ENCODE assay signal across 18 cellular contexts in genomic region chr12:130465046-130465445, GRCh38.
DNase-seq lines count a peak whose midpoint lies in the region; ATAC-seq and TF ChIP-seq lines count a peak whose summit lies in the region.
"Had no signal": no experiment of that assay in that cellular context is flagged by ENCODE, and none has a peak within 500 bp of the region (broad histone marks: within the 10 kb centered on the region; RNA-seq: fewer than 3 reads in every experiment).

No MANE protein-coding gene starts in this region.

- H2BK120ac ChIP-seq in mesendoderm (ENCODE audit: low read depth, low read length), result no peak overlapping the region

- no peak overlapping the region for H3K27ac Mint-ChIP-seq in chondrocyte (ENCODE audit: unreplicated experiment)
- H3K27ac Mint-ChIP-seq: CD4-positive, alpha-beta T cell; CD8-positive, alpha-beta T cell had no signal

- peak overlapping the region; percentile 54 for H2BK5ac ChIP-seq in mesendoderm (ENCODE audit: low read length)

- H3K27me3 ChIP-seq in BLaER1 treated with 17β-estradiol and CSF1 and Interleukin-3, amounts not matched to agents 10 nM and 100 nM, result no peaks in the 10 kb centered on the region
- H3K27me3 ChIP-seq in mesendoderm (ENCODE audit: insufficient read depth, low read length, poor library complexity) (no peaks in the 10 kb centered on the region), parathyroid adenoma (ENCODE audit: control insufficient read depth, insufficient read depth, low read length) (no peaks in the 10 kb centered on the region)
- H3K27me3 ChIP-seq: BE2C, BLaER1 had no signal

- no peaks in the 10 kb centered on the region for H3K36me3 Mint-ChIP-seq in chondrocyte (ENCODE audit: low read depth)
- H3K36me3 Mint-ChIP-seq: CD8-positive, alpha-beta T cell had no signal

- ATAC-seq in GM18519 (IDR thresholded peaks at IDR 0.05; ENCODE audit: low FRiP score, unreplicated experiment), result no peak
- ATAC-seq: CD8-positive, alpha-beta T cell had no signal

- H3K4me3 ChIP-seq in BLaER1 treated with 17β-estradiol and CSF1 and Interleukin-3, amounts not matched to agents 10 nM and 100 nM, result no peak overlapping the region
- H3K4me3 ChIP-seq in mesendoderm (ENCODE audit: low read length) (no peak overlapping the region), parathyroid adenoma (ENCODE audit: low read depth, low read length) (no peak overlapping the region)
- H3K4me3 ChIP-seq: BLaER1 had no signal

- no peak overlapping the region for H3K4me3 Mint-ChIP-seq in chondrocyte (ENCODE audit: unreplicated experiment)
- H3K4me3 Mint-ChIP-seq: CD4-positive, alpha-beta T cell; CD8-positive, alpha-beta T cell had no signal

- H3K27ac ChIP-seq in BLaER1 treated with 17β-estradiol and CSF1 and Interleukin-3, amounts not matched to agents 10 nM and 100 nM, result no peak overlapping the region
- no peak overlapping the region for H3K27ac ChIP-seq in mesendoderm (ENCODE audit: low read depth, low read length)
- H3K27ac ChIP-seq in parathyroid adenoma, result peak overlapping the region; percentile 73
- H3K27ac ChIP-seq: BLaER1, C4-2B had no signal

- H3K4me1 Mint-ChIP-seq in chondrocyte (ENCODE audit: low read depth), result no peaks in the 10 kb centered on the region

- DNase-seq in chondrocyte (ENCODE audit: low spot score) (peak; percentile 74), mesendoderm (no peak), germinal center (ENCODE audit: low spot score) (no peak)
- no peak for DNase-seq in stimulated activated naive CD4-positive, alpha-beta T cell (lab: John Stamatoyannopoulos, UW)
- DNase-seq: 8988T; ACHN; BE2C; Caco-2; Calu3; CD4-positive, alpha-beta T cell; CD8-positive, alpha-beta T cell; DMS79 treated with DMSO at 0.1 percent for 48 hours; GF-D8 had no signal

- H3K9me3 ChIP-seq in BLaER1 treated with 17β-estradiol and CSF1 and Interleukin-3, amounts not matched to agents 10 nM and 100 nM (replicated peaks in 1 of 11), result peaks cover 8 to 21% (median 15%) of the 10 kb centered on the region in 11 experiments
- no peaks in the 10 kb centered on the region for H3K9me3 ChIP-seq in parathyroid adenoma (ENCODE audit: control insufficient read depth, low read length)
- H3K9me3 ChIP-seq: BE2C, Caco-2 had no signal

- H4K8ac ChIP-seq in mesendoderm (ENCODE audit: low read depth, low read length), result no peak overlapping the region

- H3K9me3 Mint-ChIP-seq in chondrocyte (ENCODE audit: low read depth), result peaks cover 14% of the 10 kb centered on the region

- H3K4me2 ChIP-seq in BLaER1 treated with 17β-estradiol and CSF1 and Interleukin-3, amounts not matched to agents 10 nM and 100 nM, result peak overlapping the region in 8 of 11 experiments; percentile 25 to 49 (median 36); a peak in 10 of 22 replicates
- H3K4me2 ChIP-seq in mesendoderm (ENCODE audit: low read length) (no peak overlapping the region), parathyroid adenoma (ENCODE audit: low read length) (no peak overlapping the region)

- no peak overlapping the region for H4K5ac ChIP-seq in mesendoderm (ENCODE audit: low read length)

- TF ChIP-seq CTCF in chondrocyte (IDR thresholded peaks at IDR 0.05) (no peak), parathyroid adenoma (IDR thresholded peaks at IDR 0.05) (no peak)

- no CpG with 5 or more reads among the region's 15 CpGs for WGBS in mesendoderm (ENCODE audit: extremely low coverage, insufficient coverage, low lambda C conversion rate)

- H3K23ac ChIP-seq in mesendoderm (ENCODE audit: low read length), result no peak overlapping the region

- peak overlapping the region; percentile 25 for H3K56ac ChIP-seq in mesendoderm (ENCODE audit: low read length)

- peaks cover 0 to 15% (median 0%) of the 10 kb centered on the region in 11 experiments; a peak in 4 of 22 replicates for H4K20me1 ChIP-seq in BLaER1 treated with 17β-estradiol and CSF1 and Interleukin-3, amounts not matched to agents 10 nM and 100 nM
- H4K20me1 ChIP-seq: BLaER1 had no signal

- H3K36me3 ChIP-seq in BLaER1 treated with 17β-estradiol and CSF1 and Interleukin-3, amounts not matched to agents 10 nM and 100 nM, result no peaks in the 10 kb centered on the region
- H3K36me3 ChIP-seq in mesendoderm (ENCODE audit: control insufficient read depth, insufficient read depth, low read length) (no peaks in the 10 kb centered on the region), parathyroid adenoma (ENCODE audit: control insufficient read depth, insufficient read depth, low read length) (no peaks in the 10 kb centered on the region)
- H3K36me3 ChIP-seq: BLaER1 had no signal

- no peak overlapping the region for H2BK15ac ChIP-seq in mesendoderm (replicated peaks; ENCODE audit: low read depth)

- no peaks in the 10 kb centered on the region for H3K27me3 Mint-ChIP-seq in chondrocyte (ENCODE audit: low read depth)
- H3K27me3 Mint-ChIP-seq: CD4-positive, alpha-beta T cell had no signal

- no peaks in the 10 kb centered on the region for H3K79me1 ChIP-seq in mesendoderm (ENCODE audit: low read length)

- H3K4me1 ChIP-seq in BLaER1 treated with 17β-estradiol and CSF1 and Interleukin-3, amounts not matched to agents 10 nM and 100 nM, result peaks cover 8 to 15% (median 13%) of the 10 kb centered on the region in 10 experiments; a peak in 19 of 20 replicates
- no peaks in the 10 kb centered on the region for H3K4me1 ChIP-seq in mesendoderm (ENCODE audit: control insufficient read depth, low read depth, low read length)
- H3K4me1 ChIP-seq in parathyroid adenoma, result peaks cover 79% of the 10 kb centered on the region
- H3K4me1 ChIP-seq: Caco-2 had no signal

- H3K9ac ChIP-seq in BLaER1 treated with 17β-estradiol and CSF1 and Interleukin-3, amounts not matched to agents 10 nM and 100 nM, result no peak overlapping the region
- H3K9ac ChIP-seq in mesendoderm (ENCODE audit: low read length) (no peak overlapping the region), parathyroid adenoma (no peak overlapping the region)
- H3K9ac ChIP-seq: BLaER1 had no signal

- peak overlapping the region; percentile 32 for H2AK5ac ChIP-seq in mesendoderm (ENCODE audit: low read length)

- H3K4ac ChIP-seq in mesendoderm (ENCODE audit: low read depth, low read length), result no peak overlapping the region

- H3K79me2 ChIP-seq in mesendoderm (ENCODE audit: control insufficient read depth, insufficient read depth, low read length) (no peaks in the 10 kb centered on the region), parathyroid adenoma (peaks cover 31% of the 10 kb centered on the region)

- no peak overlapping the region for H2AFZ ChIP-seq in parathyroid adenoma

- H3K18ac ChIP-seq in mesendoderm (ENCODE audit: low read length), result no peak overlapping the region

Comparison
In these comparisons a context has a peak if more than half of its experiments do, and no peak if none do; other contexts are left out.
1. H3K4me2 ChIP-seq: peak in BLaER1 treated with 17β-estradiol and CSF1 and Interleukin-3, amounts not matched to agents 10 nM and 100 nM (8 of 11); none in mesendoderm (single experiment) and parathyroid adenoma (single experiment).